ENCODE assay signal across 1 cellular context in the genomic region with DNA sequence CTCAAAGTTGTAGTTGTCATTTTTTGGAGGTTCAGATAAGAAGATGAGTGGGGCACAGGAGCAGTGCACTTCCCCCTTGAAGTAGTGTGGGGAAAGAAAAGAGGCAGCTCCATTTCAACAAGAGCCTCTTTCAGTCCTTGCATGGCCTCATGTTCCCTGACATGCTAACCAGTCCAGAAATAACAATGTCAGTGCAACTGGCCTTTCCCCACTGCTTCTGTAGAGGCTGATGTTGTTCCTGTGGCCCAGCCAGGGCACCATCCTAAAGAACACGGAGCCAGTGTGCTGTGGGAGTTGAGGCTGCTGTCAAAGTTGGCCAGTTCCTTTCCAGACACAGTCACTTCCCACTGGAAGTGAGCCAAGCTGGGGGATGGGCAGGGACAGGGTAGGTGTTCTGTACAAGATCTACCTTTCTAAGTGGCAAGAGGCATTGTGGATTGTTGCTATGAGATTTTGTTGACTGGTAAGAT.
TF ChIP-seq lines count a peak whose summit lies in the region.

No MANE protein-coding gene starts in this region.

TF ChIP-seq in K562, 482 proteins besides CTCF, POLR2A, EP300 and RAD21 (continued from another document and continues in another):
- TF ChIP-seq, protein P1, sequence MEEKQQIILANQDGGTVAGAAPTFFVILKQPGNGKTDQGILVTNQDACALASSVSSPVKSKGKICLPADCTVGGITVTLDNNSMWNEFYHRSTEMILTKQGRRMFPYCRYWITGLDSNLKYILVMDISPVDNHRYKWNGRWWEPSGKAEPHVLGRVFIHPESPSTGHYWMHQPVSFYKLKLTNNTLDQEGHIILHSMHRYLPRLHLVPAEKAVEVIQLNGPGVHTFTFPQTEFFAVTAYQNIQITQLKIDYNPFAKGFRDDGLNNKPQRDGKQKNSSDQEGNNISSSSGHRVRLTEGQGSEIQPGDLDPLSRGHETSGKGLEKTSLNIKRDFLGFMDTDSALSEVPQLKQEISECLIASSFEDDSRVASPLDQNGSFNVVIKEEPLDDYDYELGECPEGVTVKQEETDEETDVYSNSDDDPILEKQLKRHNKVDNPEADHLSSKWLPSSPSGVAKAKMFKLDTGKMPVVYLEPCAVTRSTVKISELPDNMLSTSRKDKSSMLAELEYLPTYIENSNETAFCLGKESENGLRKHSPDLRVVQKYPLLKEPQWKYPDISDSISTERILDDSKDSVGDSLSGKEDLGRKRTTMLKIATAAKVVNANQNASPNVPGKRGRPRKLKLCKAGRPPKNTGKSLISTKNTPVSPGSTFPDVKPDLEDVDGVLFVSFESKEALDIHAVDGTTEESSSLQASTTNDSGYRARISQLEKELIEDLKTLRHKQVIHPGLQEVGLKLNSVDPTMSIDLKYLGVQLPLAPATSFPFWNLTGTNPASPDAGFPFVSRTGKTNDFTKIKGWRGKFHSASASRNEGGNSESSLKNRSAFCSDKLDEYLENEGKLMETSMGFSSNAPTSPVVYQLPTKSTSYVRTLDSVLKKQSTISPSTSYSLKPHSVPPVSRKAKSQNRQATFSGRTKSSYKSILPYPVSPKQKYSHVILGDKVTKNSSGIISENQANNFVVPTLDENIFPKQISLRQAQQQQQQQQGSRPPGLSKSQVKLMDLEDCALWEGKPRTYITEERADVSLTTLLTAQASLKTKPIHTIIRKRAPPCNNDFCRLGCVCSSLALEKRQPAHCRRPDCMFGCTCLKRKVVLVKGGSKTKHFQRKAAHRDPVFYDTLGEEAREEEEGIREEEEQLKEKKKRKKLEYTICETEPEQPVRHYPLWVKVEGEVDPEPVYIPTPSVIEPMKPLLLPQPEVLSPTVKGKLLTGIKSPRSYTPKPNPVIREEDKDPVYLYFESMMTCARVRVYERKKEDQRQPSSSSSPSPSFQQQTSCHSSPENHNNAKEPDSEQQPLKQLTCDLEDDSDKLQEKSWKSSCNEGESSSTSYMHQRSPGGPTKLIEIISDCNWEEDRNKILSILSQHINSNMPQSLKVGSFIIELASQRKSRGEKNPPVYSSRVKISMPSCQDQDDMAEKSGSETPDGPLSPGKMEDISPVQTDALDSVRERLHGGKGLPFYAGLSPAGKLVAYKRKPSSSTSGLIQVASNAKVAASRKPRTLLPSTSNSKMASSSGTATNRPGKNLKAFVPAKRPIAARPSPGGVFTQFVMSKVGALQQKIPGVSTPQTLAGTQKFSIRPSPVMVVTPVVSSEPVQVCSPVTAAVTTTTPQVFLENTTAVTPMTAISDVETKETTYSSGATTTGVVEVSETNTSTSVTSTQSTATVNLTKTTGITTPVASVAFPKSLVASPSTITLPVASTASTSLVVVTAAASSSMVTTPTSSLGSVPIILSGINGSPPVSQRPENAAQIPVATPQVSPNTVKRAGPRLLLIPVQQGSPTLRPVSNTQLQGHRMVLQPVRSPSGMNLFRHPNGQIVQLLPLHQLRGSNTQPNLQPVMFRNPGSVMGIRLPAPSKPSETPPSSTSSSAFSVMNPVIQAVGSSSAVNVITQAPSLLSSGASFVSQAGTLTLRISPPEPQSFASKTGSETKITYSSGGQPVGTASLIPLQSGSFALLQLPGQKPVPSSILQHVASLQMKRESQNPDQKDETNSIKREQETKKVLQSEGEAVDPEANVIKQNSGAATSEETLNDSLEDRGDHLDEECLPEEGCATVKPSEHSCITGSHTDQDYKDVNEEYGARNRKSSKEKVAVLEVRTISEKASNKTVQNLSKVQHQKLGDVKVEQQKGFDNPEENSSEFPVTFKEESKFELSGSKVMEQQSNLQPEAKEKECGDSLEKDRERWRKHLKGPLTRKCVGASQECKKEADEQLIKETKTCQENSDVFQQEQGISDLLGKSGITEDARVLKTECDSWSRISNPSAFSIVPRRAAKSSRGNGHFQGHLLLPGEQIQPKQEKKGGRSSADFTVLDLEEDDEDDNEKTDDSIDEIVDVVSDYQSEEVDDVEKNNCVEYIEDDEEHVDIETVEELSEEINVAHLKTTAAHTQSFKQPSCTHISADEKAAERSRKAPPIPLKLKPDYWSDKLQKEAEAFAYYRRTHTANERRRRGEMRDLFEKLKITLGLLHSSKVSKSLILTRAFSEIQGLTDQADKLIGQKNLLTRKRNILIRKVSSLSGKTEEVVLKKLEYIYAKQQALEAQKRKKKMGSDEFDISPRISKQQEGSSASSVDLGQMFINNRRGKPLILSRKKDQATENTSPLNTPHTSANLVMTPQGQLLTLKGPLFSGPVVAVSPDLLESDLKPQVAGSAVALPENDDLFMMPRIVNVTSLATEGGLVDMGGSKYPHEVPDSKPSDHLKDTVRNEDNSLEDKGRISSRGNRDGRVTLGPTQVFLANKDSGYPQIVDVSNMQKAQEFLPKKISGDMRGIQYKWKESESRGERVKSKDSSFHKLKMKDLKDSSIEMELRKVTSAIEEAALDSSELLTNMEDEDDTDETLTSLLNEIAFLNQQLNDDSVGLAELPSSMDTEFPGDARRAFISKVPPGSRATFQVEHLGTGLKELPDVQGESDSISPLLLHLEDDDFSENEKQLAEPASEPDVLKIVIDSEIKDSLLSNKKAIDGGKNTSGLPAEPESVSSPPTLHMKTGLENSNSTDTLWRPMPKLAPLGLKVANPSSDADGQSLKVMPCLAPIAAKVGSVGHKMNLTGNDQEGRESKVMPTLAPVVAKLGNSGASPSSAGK (IDR thresholded peaks at IDR 0.05): no peak
- TF ChIP-seq SMARCE1 (IDR thresholded peaks at IDR 0.05): peak; percentile 64; the same call in 1 of the 2 replicates
- TF ChIP-seq SOX6 (IDR thresholded peaks at IDR 0.05): peak; percentile 34; the same call in 1 of the 2 replicates
- TF ChIP-seq KDM5B (IDR thresholded peaks at IDR 0.05; ENCODE audit: insufficient replicate concordance, low read depth, low read length): no peak
- TF ChIP-seq, protein P2, sequence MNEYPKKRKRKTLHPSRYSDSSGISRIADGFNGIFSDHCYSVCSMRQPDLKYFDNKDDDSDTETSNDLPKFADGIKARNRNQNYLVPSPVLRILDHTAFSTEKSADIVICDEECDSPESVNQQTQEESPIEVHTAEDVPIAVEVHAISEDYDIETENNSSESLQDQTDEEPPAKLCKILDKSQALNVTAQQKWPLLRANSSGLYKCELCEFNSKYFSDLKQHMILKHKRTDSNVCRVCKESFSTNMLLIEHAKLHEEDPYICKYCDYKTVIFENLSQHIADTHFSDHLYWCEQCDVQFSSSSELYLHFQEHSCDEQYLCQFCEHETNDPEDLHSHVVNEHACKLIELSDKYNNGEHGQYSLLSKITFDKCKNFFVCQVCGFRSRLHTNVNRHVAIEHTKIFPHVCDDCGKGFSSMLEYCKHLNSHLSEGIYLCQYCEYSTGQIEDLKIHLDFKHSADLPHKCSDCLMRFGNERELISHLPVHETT (CRISPR knock-in tag; conservative IDR thresholded peaks at IDR 0.05 in 1 of 2, IDR thresholded peaks at IDR 0.05 in 1 of 2): no peak
- no peak for TF ChIP-seq VEZF1 (CRISPR knock-in tag; IDR thresholded peaks at IDR 0.05)
- TF ChIP-seq, protein P3, sequence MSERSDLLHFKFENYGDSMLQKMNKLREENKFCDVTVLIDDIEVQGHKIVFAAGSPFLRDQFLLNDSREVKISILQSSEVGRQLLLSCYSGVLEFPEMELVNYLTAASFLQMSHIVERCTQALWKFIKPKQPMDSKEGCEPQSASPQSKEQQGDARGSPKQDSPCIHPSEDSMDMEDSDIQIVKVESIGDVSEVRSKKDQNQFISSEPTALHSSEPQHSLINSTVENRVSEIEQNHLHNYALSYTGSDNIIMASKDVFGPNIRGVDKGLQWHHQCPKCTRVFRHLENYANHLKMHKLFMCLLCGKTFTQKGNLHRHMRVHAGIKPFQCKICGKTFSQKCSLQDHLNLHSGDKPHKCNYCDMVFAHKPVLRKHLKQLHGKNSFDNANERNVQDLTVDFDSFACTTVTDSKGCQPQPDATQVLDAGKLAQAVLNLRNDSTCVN (CRISPR knock-in tag; IDR thresholded peaks at IDR 0.05): no peak
- TF ChIP-seq NCOA1 (IDR thresholded peaks at IDR 0.05; ENCODE audit: low read depth): no peak
- no peak for TF ChIP-seq SRSF9 (IDR thresholded peaks at IDR 0.05; ENCODE audit: borderline replicate concordance, low read depth, low read length)
- TF ChIP-seq, protein P4, sequence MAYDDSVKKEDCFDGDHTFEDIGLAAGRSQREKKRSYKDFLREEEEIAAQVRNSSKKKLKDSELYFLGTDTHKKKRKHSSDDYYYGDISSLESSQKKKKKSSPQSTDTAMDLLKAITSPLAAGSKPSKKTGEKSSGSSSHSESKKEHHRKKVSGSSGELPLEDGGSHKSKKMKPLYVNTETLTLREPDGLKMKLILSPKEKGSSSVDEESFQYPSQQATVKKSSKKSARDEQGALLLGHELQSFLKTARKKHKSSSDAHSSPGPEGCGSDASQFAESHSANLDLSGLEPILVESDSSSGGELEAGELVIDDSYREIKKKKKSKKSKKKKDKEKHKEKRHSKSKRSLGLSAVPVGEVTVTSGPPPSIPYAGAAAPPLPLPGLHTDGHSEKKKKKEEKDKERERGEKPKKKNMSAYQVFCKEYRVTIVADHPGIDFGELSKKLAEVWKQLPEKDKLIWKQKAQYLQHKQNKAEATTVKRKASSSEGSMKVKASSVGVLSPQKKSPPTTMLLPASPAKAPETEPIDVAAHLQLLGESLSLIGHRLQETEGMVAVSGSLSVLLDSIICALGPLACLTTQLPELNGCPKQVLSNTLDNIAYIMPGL (CRISPR knock-in tag; IDR thresholded peaks at IDR 0.05): no peak
- TF ChIP-seq ZNF274 (IDR thresholded peaks at IDR 0.05; ENCODE audit: borderline replicate concordance, low read depth, low read length): no peak
- no peak for TF ChIP-seq MTF1 (CRISPR knock-in tag; IDR thresholded peaks at IDR 0.05; ENCODE audit: borderline replicate concordance)
- TF ChIP-seq, protein P5, sequence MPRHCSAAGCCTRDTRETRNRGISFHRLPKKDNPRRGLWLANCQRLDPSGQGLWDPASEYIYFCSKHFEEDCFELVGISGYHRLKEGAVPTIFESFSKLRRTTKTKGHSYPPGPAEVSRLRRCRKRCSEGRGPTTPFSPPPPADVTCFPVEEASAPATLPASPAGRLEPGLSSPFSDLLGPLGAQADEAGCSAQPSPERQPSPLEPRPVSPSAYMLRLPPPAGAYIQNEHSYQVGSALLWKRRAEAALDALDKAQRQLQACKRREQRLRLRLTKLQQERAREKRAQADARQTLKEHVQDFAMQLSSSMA (CRISPR knock-in tag; IDR thresholded peaks at IDR 0.05): no peak
- TF ChIP-seq, protein P6, sequence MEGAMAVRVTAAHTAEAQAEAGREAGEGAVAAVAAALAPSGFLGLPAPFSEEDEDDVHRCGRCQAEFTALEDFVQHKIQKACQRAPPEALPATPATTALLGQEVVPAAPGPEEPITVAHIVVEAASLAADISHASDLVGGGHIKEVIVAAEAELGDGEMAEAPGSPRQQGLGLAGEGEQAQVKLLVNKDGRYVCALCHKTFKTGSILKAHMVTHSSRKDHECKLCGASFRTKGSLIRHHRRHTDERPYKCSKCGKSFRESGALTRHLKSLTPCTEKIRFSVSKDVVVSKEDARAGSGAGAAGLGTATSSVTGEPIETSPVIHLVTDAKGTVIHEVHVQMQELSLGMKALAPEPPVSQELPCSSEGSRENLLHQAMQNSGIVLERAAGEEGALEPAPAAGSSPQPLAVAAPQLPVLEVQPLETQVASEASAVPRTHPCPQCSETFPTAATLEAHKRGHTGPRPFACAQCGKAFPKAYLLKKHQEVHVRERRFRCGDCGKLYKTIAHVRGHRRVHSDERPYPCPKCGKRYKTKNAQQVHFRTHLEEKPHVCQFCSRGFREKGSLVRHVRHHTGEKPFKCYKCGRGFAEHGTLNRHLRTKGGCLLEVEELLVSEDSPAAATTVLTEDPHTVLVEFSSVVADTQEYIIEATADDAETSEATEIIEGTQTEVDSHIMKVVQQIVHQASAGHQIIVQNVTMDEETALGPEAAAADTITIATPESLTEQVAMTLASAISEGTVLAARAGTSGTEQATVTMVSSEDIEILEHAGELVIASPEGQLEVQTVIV (CRISPR knock-in tag; IDR thresholded peaks at IDR 0.05; ENCODE audit: borderline replicate concordance): no peak
- no peak for TF ChIP-seq PTTG1 (tag; IDR thresholded peaks at IDR 0.05; ENCODE audit: low read depth)
- peak in 1 of 2 experiments; percentile 83; a peak in 1 of 4 replicates for TF ChIP-seq ETV6 (IDR thresholded peaks at IDR 0.05; ENCODE audit: borderline replicate concordance in 1 of 2, low read depth in 2 of 2, low read length in 1 of 2)
- no peak for TF ChIP-seq ETV6 (CRISPR knock-in tag; IDR thresholded peaks at IDR 0.05; ENCODE audit: borderline replicate concordance)
- TF ChIP-seq XRCC3 (IDR thresholded peaks at IDR 0.05): no peak
- TF ChIP-seq CBFA2T3 (IDR thresholded peaks at IDR 0.05): no peak
- TF ChIP-seq PRMT5 (CRISPR knock-in tag; IDR thresholded peaks at IDR 0.05): no peak
- no peak for TF ChIP-seq ZMIZ1 (IDR thresholded peaks at IDR 0.05; ENCODE audit: low read depth in 2 of 2, low read length in 2 of 2)
- TF ChIP-seq ZZZ3 (IDR thresholded peaks at IDR 0.05): no peak
- no peak for TF ChIP-seq C11orf30 (IDR thresholded peaks at IDR 0.05; ENCODE audit: low read depth)
- no peak for TF ChIP-seq HDAC6 (IDR thresholded peaks at IDR 0.05; ENCODE audit: low read depth, low read length)
